In the genomic region with DNA sequence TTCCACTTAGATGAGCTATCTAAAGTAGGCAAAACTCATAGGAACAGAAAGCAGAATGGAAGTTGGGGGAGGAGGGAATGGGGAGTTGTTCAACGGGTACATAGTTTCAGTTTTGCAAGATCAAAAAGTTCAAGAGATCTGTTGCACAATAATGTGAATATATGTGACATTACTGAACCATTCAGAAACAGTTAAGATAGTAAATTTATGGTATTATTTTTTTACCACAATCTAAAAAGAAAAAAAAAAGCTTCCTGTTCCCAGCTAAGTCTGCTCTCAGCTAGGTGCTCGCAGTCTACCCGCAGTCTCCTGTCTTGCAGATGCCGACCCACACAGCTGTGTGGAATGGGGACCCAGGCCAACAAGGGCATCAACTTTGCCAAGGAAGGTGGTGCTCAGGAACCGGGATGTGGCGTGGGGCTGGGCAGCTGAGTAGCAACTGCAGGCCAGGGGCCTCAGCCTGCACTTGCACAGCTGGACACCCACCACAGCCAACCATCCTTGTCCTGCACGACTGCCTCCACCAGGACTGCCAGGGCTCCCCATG, we compare ENCODE assay signal across 16 cellular contexts. TPM values are rescaled to one million over a fixed set of nuclear protein-coding genes. Genes with fewer than 3 reads are reported as not detected.
DNase-seq lines count a peak whose midpoint lies in the region; ATAC-seq and TF ChIP-seq lines count a peak whose summit lies in the region.
"Had no signal": no experiment of that assay in that cellular context is flagged by ENCODE, and none has a peak within 500 bp of the region (broad histone marks: within the 10 kb centered on the region; RNA-seq: fewer than 3 reads in every experiment).

No MANE protein-coding gene starts in this region.

- TF ChIP-seq RAD21 in SK-N-SH (IDR thresholded peaks at IDR 0.05; ENCODE audit: low read length), result no peak

- no peaks in the 10 kb centered on the region for H3K9me3 Mint-ChIP-seq in activated naive CD4-positive, alpha-beta T cell treated with anti-CD3 and anti-CD28 coated beads, Interleukin-2, amount 10 ng/mL, durations not matched to agents 7 days and 5 days
- H3K9me3 Mint-ChIP-seq: stimulated activated memory B cell treated with anti-CD40 and anti-IgM and Interleukin-4, amounts not matched to agents 10 μg/mL and 1 μg/mL and 100 μg/mL, for 72 hours had no signal

- DNase-seq in activated naive CD4-positive, alpha-beta T cell treated with anti-CD3 and anti-CD28 coated beads, Interleukin-2, amount 10 ng/mL, durations not matched to agents 7 days and 5 days, result peak; percentile 25
- DNase-seq in activated naive CD4-positive, alpha-beta T cell treated with Interleukin-2 at 50 U/mL for 16 hours, result no peak
- DNase-seq in T-helper 17 cell (no peak), fibroblast of peridontal ligament (ENCODE audit: extremely low read depth) (peak; percentile 55), upper lobe of left lung (peak in 1 of 2 donors; percentile 36), SK-N-SH (no peak), NCI-H774 (lab: John Stamatoyannopoulos, UW) (no peak)
- DNase-seq: activated CD4-positive, alpha-beta T cell treated with anti-CD3 and anti-CD28 coated beads, Interleukin-2, amount 50 U/mL, for 48 hours; erythroblast; islet precursor cell; NCI-H446; occipital lobe had no signal

- H3K27me3 Mint-ChIP-seq in activated naive CD4-positive, alpha-beta T cell treated with anti-CD3 and anti-CD28 coated beads, Interleukin-2, amount 10 ng/mL, durations not matched to agents 7 days and 5 days, result no peaks in the 10 kb centered on the region
- no peaks in the 10 kb centered on the region for H3K27me3 Mint-ChIP-seq in T-helper 17 cell
- H3K27me3 Mint-ChIP-seq: stimulated activated memory B cell treated with anti-CD40 and anti-IgM and Interleukin-4, amounts not matched to agents 10 μg/mL and 1 μg/mL and 100 μg/mL, for 72 hours had no signal

- no peaks in the 10 kb centered on the region for H3K79me2 ChIP-seq in SK-N-SH (ENCODE audit: insufficient read depth)

- CTCF ChIA-PET in activated naive CD4-positive, alpha-beta T cell treated with anti-CD3 and anti-CD28 coated beads, Interleukin-2, amount 10 ng/mL, durations not matched to agents 7 days and 5 days (lab: Charles Lee), result interaction anchor here (0.7 to 1.5 kb wide), 3 partner anchors 13 to 18 kb away, joined by 3 to 4 read pairs (median 3); no protein-coding TSS in a partner anchor
- CTCF ChIA-PET in SK-N-SH (lab: Yijun Ruan, JAX), result interaction anchor here (1.4 kb wide), 1 partner anchor 10 kb away, joined by 3 read pairs; no protein-coding TSS in a partner anchor

- H3K36me3 ChIP-seq in upper lobe of left lung (no peaks in the 10 kb centered on the region), SK-N-SH (replicated peaks in 1 of 2; ENCODE audit: control insufficient read depth in 1 of 2, insufficient read depth in 2 of 2, low read length in 1 of 2) (no peaks in the 10 kb centered on the region)
- H3K36me3 ChIP-seq: SJSA1 had no signal

- no peak overlapping the region for H3K4me2 ChIP-seq in SK-N-SH

- H3K4me1 ChIP-seq in upper lobe of left lung (peaks cover 15 to 25% (median 19%) of the 10 kb centered on the region in 4 donors), SK-N-SH (ENCODE audit: control insufficient read depth in 1 of 2, insufficient read depth in 2 of 2, low read depth in 1 of 2, low read length in 1 of 2) (no peaks in the 10 kb centered on the region)
- H3K4me1 ChIP-seq: SJSA1 had no signal

- no peak overlapping the region for H2AFZ ChIP-seq in SK-N-SH (ENCODE audit: low read depth)

- H3K27me3 ChIP-seq in upper lobe of left lung, result no peaks in the 10 kb centered on the region
- H3K27me3 ChIP-seq in SK-N-SH (ENCODE audit: insufficient read depth), result no peaks in the 10 kb centered on the region
- H3K27me3 ChIP-seq: SJSA1 had no signal

- TF ChIP-seq POLR2A in upper lobe of left lung (IDR thresholded peaks at IDR 0.05), result no peak

- no peaks in the 10 kb centered on the region for H3F3A ChIP-seq in SK-N-SH (replicated peaks; ENCODE audit: insufficient read depth)

- H3K9me2 ChIP-seq in SK-N-SH, result no peaks in the 10 kb centered on the region

- H3K27ac ChIP-seq in upper lobe of left lung, result peak overlapping the region in 3 of 4 donors; percentile 50 to 59 (median 54)
- H3K27ac ChIP-seq in SK-N-SH (ENCODE audit: low read depth in 2 of 2, low read length in 1 of 2), result no peak overlapping the region
- H3K27ac ChIP-seq: SJSA1 had no signal

- POLR2A ChIA-PET in SK-N-SH (lab: Yijun Ruan, JAX), result no interaction called here

- no peak overlapping the region for H3K9ac ChIP-seq in SK-N-SH

- peak overlapping the region; percentile 33 for H3K4me3 Mint-ChIP-seq in activated naive CD4-positive, alpha-beta T cell treated with anti-CD3 and anti-CD28 coated beads, Interleukin-2, amount 10 ng/mL, durations not matched to agents 7 days and 5 days
- H3K4me3 Mint-ChIP-seq in T-helper 17 cell, result peak overlapping the region; percentile 73
- H3K4me3 Mint-ChIP-seq: stimulated activated memory B cell treated with anti-CD40 and anti-IgM and Interleukin-4, amounts not matched to agents 10 μg/mL and 1 μg/mL and 100 μg/mL, for 72 hours had no signal

- no peak for TF ChIP-seq CTCF in upper lobe of left lung (IDR thresholded peaks at IDR 0.05)
- TF ChIP-seq CTCF in SK-N-SH (IDR thresholded peaks at IDR 0.05), result no peak

- no peaks in the 10 kb centered on the region for H3K36me3 Mint-ChIP-seq in activated naive CD4-positive, alpha-beta T cell treated with anti-CD3 and anti-CD28 coated beads, Interleukin-2, amount 10 ng/mL, durations not matched to agents 7 days and 5 days
- H3K36me3 Mint-ChIP-seq in T-helper 17 cell (ENCODE audit: low read depth), result peaks cover 5% of the 10 kb centered on the region
- H3K36me3 Mint-ChIP-seq: stimulated activated memory B cell treated with anti-CD40 and anti-IgM and Interleukin-4, amounts not matched to agents 10 μg/mL and 1 μg/mL and 100 μg/mL, for 72 hours had no signal

- no peak for TF ChIP-seq EP300 in upper lobe of left lung (IDR thresholded peaks at IDR 0.05)
- no peak for TF ChIP-seq EP300 in SK-N-SH (IDR thresholded peaks at IDR 0.05; ENCODE audit: borderline replicate concordance in 1 of 2, low read depth in 1 of 2, low read length in 1 of 2)

- H3K9me3 ChIP-seq in T-helper 17 cell (ENCODE audit: control insufficient read depth, low read length, poor library complexity, severe bottlenecking) (no peaks in the 10 kb centered on the region), upper lobe of left lung (no peaks in the 10 kb centered on the region), SK-N-SH (no peaks in the 10 kb centered on the region)
- H3K9me3 ChIP-seq: SJSA1 had no signal

- H3K4me3 ChIP-seq in upper lobe of left lung, result peak overlapping the region in 2 of 4 donors; percentile 11 to 25
- H3K4me3 ChIP-seq in SK-N-SH (ENCODE audit: low read depth in 2 of 2, low read length in 1 of 2), result no peak overlapping the region
- H3K4me3 ChIP-seq: SJSA1 had no signal

- H3K4me1 Mint-ChIP-seq in activated naive CD4-positive, alpha-beta T cell treated with anti-CD3 and anti-CD28 coated beads, Interleukin-2, amount 10 ng/mL, durations not matched to agents 7 days and 5 days, result peaks cover 26% of the 10 kb centered on the region
- H3K4me1 Mint-ChIP-seq in T-helper 17 cell, result peaks cover 24% of the 10 kb centered on the region

- H3K27ac Mint-ChIP-seq in activated naive CD4-positive, alpha-beta T cell treated with anti-CD3 and anti-CD28 coated beads, Interleukin-2, amount 10 ng/mL, durations not matched to agents 7 days and 5 days, result peak overlapping the region; percentile 43
- peak overlapping the region; percentile 74 for H3K27ac Mint-ChIP-seq in T-helper 17 cell
- H3K27ac Mint-ChIP-seq: stimulated activated memory B cell treated with anti-CD40 and anti-IgM and Interleukin-4, amounts not matched to agents 10 μg/mL and 1 μg/mL and 100 μg/mL, for 72 hours had no signal

- H4K20me1 ChIP-seq in SK-N-SH (ENCODE audit: insufficient read depth), result no peaks in the 10 kb centered on the region

- ATAC-seq in T-helper 17 cell (peak; percentile 37), upper lobe of left lung (ENCODE audit: low FRiP score in 2 of 2) (peak; percentile 51 to 71), HG03565 (IDR thresholded peaks at IDR 0.05; ENCODE audit: unreplicated experiment) (no peak)
- ATAC-seq: HCT116; stimulated activated memory B cell treated with anti-CD40 and anti-IgM and Interleukin-4, amounts not matched to agents 10 μg/mL and 1 μg/mL and 100 μg/mL, for 72 hours had no signal

- WGBS in upper lobe of left lung, 2 donors, result 35 to 48% methylated on average over 7 of the region's 7 CpGs
- WGBS in SK-N-SH (ENCODE audit: low lambda C conversion rate), result 97% methylated on average over 6 of the region's 7 CpGs

TF ChIP-seq in SK-N-SH, 30 proteins besides CTCF, POLR2A, EP300 and RAD21 (continues in another document):
- TF ChIP-seq NFIC (IDR thresholded peaks at IDR 0.05; ENCODE audit: borderline replicate concordance), result no peak
- no peak for TF ChIP-seq TAF1 (IDR thresholded peaks at IDR 0.05; ENCODE audit: borderline replicate concordance, low read depth, low read length)
- TF ChIP-seq EZH2phosphoT487 (IDR thresholded peaks at IDR 0.05; ENCODE audit: borderline replicate concordance, low read depth), result no peak
- no peak for TF ChIP-seq GABPA (IDR thresholded peaks at IDR 0.05; ENCODE audit: low read depth)
- TF ChIP-seq, protein P1, sequence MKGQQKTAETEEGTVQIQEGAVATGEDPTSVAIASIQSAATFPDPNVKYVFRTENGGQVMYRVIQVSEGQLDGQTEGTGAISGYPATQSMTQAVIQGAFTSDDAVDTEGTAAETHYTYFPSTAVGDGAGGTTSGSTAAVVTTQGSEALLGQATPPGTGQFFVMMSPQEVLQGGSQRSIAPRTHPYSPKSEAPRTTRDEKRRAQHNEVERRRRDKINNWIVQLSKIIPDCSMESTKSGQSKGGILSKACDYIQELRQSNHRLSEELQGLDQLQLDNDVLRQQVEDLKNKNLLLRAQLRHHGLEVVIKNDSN (IDR thresholded peaks at IDR 0.05; ENCODE audit: borderline replicate concordance, low read depth), result no peak
- TF ChIP-seq, protein P2, sequence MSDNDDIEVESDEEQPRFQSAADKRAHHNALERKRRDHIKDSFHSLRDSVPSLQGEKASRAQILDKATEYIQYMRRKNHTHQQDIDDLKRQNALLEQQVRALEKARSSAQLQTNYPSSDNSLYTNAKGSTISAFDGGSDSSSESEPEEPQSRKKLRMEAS (IDR thresholded peaks at IDR 0.05; ENCODE audit: low read depth), result no peak
- no peak for TF ChIP-seq TEAD4 (IDR thresholded peaks at IDR 0.05; ENCODE audit: borderline replicate concordance, insufficient read depth)
- TF ChIP-seq, protein P3, sequence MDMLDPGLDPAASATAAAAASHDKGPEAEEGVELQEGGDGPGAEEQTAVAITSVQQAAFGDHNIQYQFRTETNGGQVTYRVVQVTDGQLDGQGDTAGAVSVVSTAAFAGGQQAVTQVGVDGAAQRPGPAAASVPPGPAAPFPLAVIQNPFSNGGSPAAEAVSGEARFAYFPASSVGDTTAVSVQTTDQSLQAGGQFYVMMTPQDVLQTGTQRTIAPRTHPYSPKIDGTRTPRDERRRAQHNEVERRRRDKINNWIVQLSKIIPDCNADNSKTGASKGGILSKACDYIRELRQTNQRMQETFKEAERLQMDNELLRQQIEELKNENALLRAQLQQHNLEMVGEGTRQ (IDR thresholded peaks at IDR 0.05; ENCODE audit: borderline replicate concordance, low read depth, low read length), result no peak

RNA-seq across cellular contexts. Expression of a gene that starts 15.3 kb away (rescaled TPM):
- total RNA-seq in T-helper 17 cell, result 10 to 100 TPM; 32.2 to 69.5 TPM
- 10 to 100 TPM; 26.2 to 83.7 (median 57.9) TPM for total RNA-seq in upper lobe of left lung
- polyA plus RNA-seq in SK-N-SH (2012; rRNA removed), result 20.1 and 26.7 TPM in 2 replicates
- 33.7 and 34.5 TPM in 2 replicates for polyA plus RNA-seq in SK-N-SH (2012; cell fraction: cytosol; rRNA removed)
- 11.0 and 22.7 TPM in 2 replicates for polyA plus RNA-seq in SK-N-SH (2012; cell fraction: nucleus; rRNA removed)

Comparison
In these comparisons a context has a peak if more than half of its experiments do, and no peak if none do; other contexts are left out.
1. DNase-seq: peak in activated naive CD4-positive, alpha-beta T cell treated with anti-CD3 and anti-CD28 coated beads, Interleukin-2, amount 10 ng/mL, durations not matched to agents 7 days and 5 days (single experiment) and fibroblast of peridontal ligament (single experiment); none in activated naive CD4-positive, alpha-beta T cell treated with Interleukin-2 at 50 U/mL for 16 hours (single experiment), T-helper 17 cell (0 of 3), SK-N-SH (single experiment) and NCI-H774 (single experiment).
2. H3K27ac ChIP-seq: peak in upper lobe of left lung (3 of 4); none in SK-N-SH (0 of 2).